10 cellular contexts compared by ENCODE assay signal in genomic region chr3:81743096-81744025, GRCh38. TPM values are rescaled to one million over a fixed set of nuclear protein-coding genes. Genes with fewer than 3 reads are reported as not detected.
DNase-seq lines count a peak whose midpoint lies in the region; ATAC-seq and TF ChIP-seq lines count a peak whose summit lies in the region.
"Had no signal": no experiment of that assay in that cellular context is flagged by ENCODE, and none has a peak within 500 bp of the region (broad histone marks: within the 10 kb centered on the region; RNA-seq: fewer than 3 reads in every experiment).

No MANE protein-coding gene starts in this region.

- peaks cover 5% of the 10 kb centered on the region for H3K4me1 Mint-ChIP-seq in neural progenitor cell
- peaks cover 6 to 9% of the 10 kb centered on the region in 2 donors for H3K4me1 Mint-ChIP-seq in effector memory CD8-positive, alpha-beta T cell (ENCODE audit: low read depth in 2 of 2)
- H3K4me1 Mint-ChIP-seq in activated CD4-positive, alpha-beta T cell treated with anti-CD3 and anti-CD28 coated beads, Interleukin-2, amount 10 ng/mL, durations not matched to agents 7 days and 5 days: no peaks in the 10 kb centered on the region

- H4K20me1 ChIP-seq in neural progenitor cell (ENCODE audit: low read depth): no peaks in the 10 kb centered on the region

- H2AFZ ChIP-seq in neural progenitor cell (replicated peaks): no peak overlapping the region

- TF ChIP-seq CTCF in BE2C (IDR thresholded peaks at IDR 0.05; ENCODE audit: low read depth, low read length): no peak
- no peak for TF ChIP-seq CTCF in epithelial cell of proximal tubule (conservative IDR thresholded peaks at IDR 0.05; ENCODE audit: low read depth, low read length)
- no peak for TF ChIP-seq CTCF in neural progenitor cell (IDR thresholded peaks at IDR 0.05)

- no peak overlapping the region for H3K4me3 ChIP-seq in BE2C (ENCODE audit: low read depth, low read length)
- no peak overlapping the region for H3K4me3 ChIP-seq in epithelial cell of proximal tubule (ENCODE audit: low read depth, low read length)
- no peak overlapping the region for H3K4me3 ChIP-seq in neural progenitor cell

- no peak overlapping the region for H3K27ac ChIP-seq in neural progenitor cell

- H3F3A ChIP-seq in neural progenitor cell (ENCODE audit: low read depth): no peaks in the 10 kb centered on the region

- H3K9me3 ChIP-seq in BE2C (no peaks in the 10 kb centered on the region), neural progenitor cell (ENCODE audit: low read depth) (no peaks in the 10 kb centered on the region)

- no peak for ATAC-seq in HG02571 (IDR thresholded peaks at IDR 0.05; ENCODE audit: unreplicated experiment)
- ATAC-seq in effector memory CD8-positive, alpha-beta T cell (replicated peaks): no peak

- CTCF ChIA-PET in activated CD4-positive, alpha-beta T cell treated with anti-CD3 and anti-CD28 coated beads, Interleukin-2, amount 10 ng/mL, durations not matched to agents 7 days and 5 days (lab: Charles Lee): no interaction called here

- no peak overlapping the region for H3K9ac ChIP-seq in neural progenitor cell

- H3K27me3 Mint-ChIP-seq in neural progenitor cell (ENCODE audit: insufficient read depth, low read depth): no peaks in the 10 kb centered on the region
- H3K27me3 Mint-ChIP-seq in effector memory CD8-positive, alpha-beta T cell: no peaks in the 10 kb centered on the region
- no peaks in the 10 kb centered on the region for H3K27me3 Mint-ChIP-seq in activated CD4-positive, alpha-beta T cell treated with anti-CD3 and anti-CD28 coated beads, Interleukin-2, amount 10 ng/mL, durations not matched to agents 7 days and 5 days
- H3K27me3 Mint-ChIP-seq: activated naive CD8-positive, alpha-beta T cell had no signal

- no peaks in the 10 kb centered on the region for H3K9me3 Mint-ChIP-seq in neural progenitor cell
- H3K9me3 Mint-ChIP-seq in effector memory CD8-positive, alpha-beta T cell: no peaks in the 10 kb centered on the region
- H3K9me3 Mint-ChIP-seq in activated CD4-positive, alpha-beta T cell treated with anti-CD3 and anti-CD28 coated beads, Interleukin-2, amount 10 ng/mL, durations not matched to agents 7 days and 5 days: no peaks in the 10 kb centered on the region

- DNase-seq in BE2C: peak; percentile 9
- DNase-seq in NOMO-1 treated with dmso at 0.1 percent for 144 hours (lab: John Stamatoyannopoulos, UW; ENCODE audit: unreplicated experiment): peak; percentile 6
- peak; percentile 93 for DNase-seq in epithelial cell of proximal tubule (ENCODE audit: low read depth)
- DNase-seq in neural progenitor cell (ENCODE audit: low spot score): no peak
- DNase-seq in DMS79 treated with DMSO at 0.1 percent for 48 hours (lab: John Stamatoyannopoulos, UW): no peak
- no peak for DNase-seq in effector memory CD8-positive, alpha-beta T cell
- DNase-seq in activated CD4-positive, alpha-beta T cell treated with anti-CD3 and anti-CD28 coated beads, Interleukin-2, amount 10 ng/mL, durations not matched to agents 7 days and 5 days: no peak
- DNase-seq: NCI-H1417 had no signal

- POLR2A ChIA-PET in activated CD4-positive, alpha-beta T cell treated with anti-CD3 and anti-CD28 coated beads, Interleukin-2, amount 10 ng/mL, durations not matched to agents 7 days and 5 days (lab: Charles Lee): no interaction called here

- H3K27me3 ChIP-seq in BE2C (no peaks in the 10 kb centered on the region), neural progenitor cell (no peaks in the 10 kb centered on the region)

- H3K27ac Mint-ChIP-seq in neural progenitor cell: peak overlapping the region; percentile 0
- no peak overlapping the region for H3K27ac Mint-ChIP-seq in effector memory CD8-positive, alpha-beta T cell
- no peak overlapping the region for H3K27ac Mint-ChIP-seq in activated CD4-positive, alpha-beta T cell treated with anti-CD3 and anti-CD28 coated beads, Interleukin-2, amount 10 ng/mL, durations not matched to agents 7 days and 5 days
- H3K27ac Mint-ChIP-seq: activated naive CD8-positive, alpha-beta T cell had no signal

- H3K4me1 ChIP-seq in BE2C (peaks cover 5% of the 10 kb centered on the region), neural progenitor cell (no peaks in the 10 kb centered on the region)

- H3K36me3 ChIP-seq in BE2C (no peaks in the 10 kb centered on the region), neural progenitor cell (no peaks in the 10 kb centered on the region)

- no peak overlapping the region for H3K4me3 Mint-ChIP-seq in neural progenitor cell
- no peak overlapping the region for H3K4me3 Mint-ChIP-seq in effector memory CD8-positive, alpha-beta T cell
- no peak overlapping the region for H3K4me3 Mint-ChIP-seq in activated CD4-positive, alpha-beta T cell treated with anti-CD3 and anti-CD28 coated beads, Interleukin-2, amount 10 ng/mL, durations not matched to agents 7 days and 5 days
- H3K4me3 Mint-ChIP-seq: activated naive CD8-positive, alpha-beta T cell had no signal

- H3K36me3 Mint-ChIP-seq in neural progenitor cell: no peaks in the 10 kb centered on the region
- no peaks in the 10 kb centered on the region for H3K36me3 Mint-ChIP-seq in effector memory CD8-positive, alpha-beta T cell (ENCODE audit: insufficient read depth)
- H3K36me3 Mint-ChIP-seq in activated CD4-positive, alpha-beta T cell treated with anti-CD3 and anti-CD28 coated beads, Interleukin-2, amount 10 ng/mL, durations not matched to agents 7 days and 5 days (ENCODE audit: low read depth): peaks cover 3% of the 10 kb centered on the region

- no peak overlapping the region for H3K4me2 ChIP-seq in neural progenitor cell

- H3K79me2 ChIP-seq in neural progenitor cell (ENCODE audit: low read depth): no peaks in the 10 kb centered on the region

RNA-seq across cellular contexts. Expression of gene GBE1, which starts 18.1 kb away (rescaled TPM):
- 8.3 TPM for polyA plus RNA-seq in BE2C (2012; ENCODE audit: insufficient read depth, insufficient read length, low read depth)
- total RNA-seq in epithelial cell of proximal tubule: 28.4 and 41.9 TPM in 2 replicates
- total RNA-seq in neural progenitor cell (ENCODE audit: low replicate concordance): 21.7 and 34.4 TPM in 2 replicates
- total RNA-seq in activated CD4-positive, alpha-beta T cell treated with anti-CD3 and anti-CD28 coated beads, Interleukin-2, amount 10 ng/mL, durations not matched to agents 7 days and 5 days: 10 to 100 TPM; 17.9 to 20.2 TPM

Comparison
In these comparisons a context has a peak if more than half of its experiments do, and no peak if none do; other contexts are left out.
1. DNase-seq: peak in BE2C (single experiment), NOMO-1 treated with dmso at 0.1 percent for 144 hours (single experiment) and epithelial cell of proximal tubule (single experiment); none in neural progenitor cell (single experiment), DMS79 treated with DMSO at 0.1 percent for 48 hours (single experiment), effector memory CD8-positive, alpha-beta T cell (0 of 3) and activated CD4-positive, alpha-beta T cell treated with anti-CD3 and anti-CD28 coated beads, Interleukin-2, amount 10 ng/mL, durations not matched to agents 7 days and 5 days (single experiment).